Comparison of ENCODE assay signal across 2 cellular contexts in the genomic region with DNA sequence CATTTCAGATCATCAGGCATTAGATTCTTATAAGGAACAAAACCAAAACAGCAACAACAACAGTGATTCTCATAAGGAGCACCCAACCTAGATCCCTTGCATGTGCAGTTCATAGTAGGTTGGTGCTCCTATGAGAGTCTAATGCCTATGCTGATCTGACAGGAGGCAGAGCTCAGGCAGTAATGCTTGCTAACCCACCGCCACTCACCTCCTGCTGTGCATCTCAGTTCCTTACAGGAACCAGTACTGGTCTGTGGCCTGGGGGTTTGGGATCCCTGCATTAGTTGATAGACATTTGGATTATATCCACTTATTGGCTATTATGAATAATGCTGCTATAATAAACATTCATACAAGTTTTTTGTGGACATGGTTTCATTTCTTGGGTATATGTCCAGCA.
TF ChIP-seq lines count a peak whose summit lies in the region.

No MANE protein-coding gene starts in this region.

TF ChIP-seq in HEK293, 187 proteins besides CTCF, POLR2A, EP300 and RAD21:
- TF ChIP-seq, protein P1, sequence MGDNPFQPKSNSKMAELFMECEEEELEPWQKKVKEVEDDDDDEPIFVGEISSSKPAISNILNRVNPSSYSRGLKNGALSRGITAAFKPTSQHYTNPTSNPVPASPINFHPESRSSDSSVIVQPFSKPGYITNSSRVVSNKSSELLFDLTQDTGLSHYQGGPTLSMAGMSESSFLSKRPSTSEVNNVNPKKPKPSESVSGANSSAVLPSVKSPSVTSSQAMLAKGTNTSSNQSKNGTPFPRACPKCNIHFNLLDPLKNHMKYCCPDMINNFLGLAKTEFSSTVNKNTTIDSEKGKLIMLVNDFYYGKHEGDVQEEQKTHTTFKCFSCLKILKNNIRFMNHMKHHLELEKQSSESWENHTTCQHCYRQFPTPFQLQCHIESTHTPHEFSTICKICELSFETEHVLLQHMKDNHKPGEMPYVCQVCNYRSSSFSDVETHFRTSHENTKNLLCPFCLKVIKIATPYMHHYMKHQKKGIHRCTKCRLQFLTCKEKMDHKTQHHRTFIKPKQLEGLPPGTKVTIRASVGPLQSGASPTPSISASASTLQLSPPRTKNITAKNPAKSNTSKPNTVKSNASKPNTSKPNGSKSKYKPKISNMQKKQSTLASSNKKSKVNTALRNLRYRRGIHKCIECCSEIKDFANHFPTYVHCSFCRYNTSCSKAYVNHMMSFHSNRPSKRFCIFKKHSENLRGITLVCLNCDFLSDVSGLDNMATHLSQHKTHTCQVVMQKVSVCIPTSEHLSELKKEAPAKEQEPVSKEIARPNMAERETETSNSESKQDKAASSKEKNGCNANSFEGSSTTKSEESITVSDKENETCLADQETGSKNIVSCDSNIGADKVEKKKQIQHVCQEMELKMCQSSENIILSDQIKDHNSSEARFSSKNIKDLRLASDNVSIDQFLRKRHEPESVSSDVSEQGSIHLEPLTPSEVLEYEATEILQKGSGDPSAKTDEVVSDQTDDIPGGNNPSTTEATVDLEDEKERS (tag by site-specific recombination; IDR thresholded peaks at IDR 0.05) = no peak
- TF ChIP-seq ZNF248 (tag by site-specific recombination; IDR thresholded peaks at IDR 0.05) = no peak
- 0 out of 2 replicates have a peak, but pooled peaks have one; percentile 23 for TF ChIP-seq ZBTB17 (tag by site-specific recombination; IDR thresholded peaks at IDR 0.05)
- no peak for TF ChIP-seq ZNF133 (tag by site-specific recombination; IDR thresholded peaks at IDR 0.05)

TF ChIP-seq in K562, 482 proteins besides CTCF, POLR2A, EP300 and RAD21:
- TF ChIP-seq FOS (IDR thresholded peaks at IDR 0.05; ENCODE audit: extremely low read depth, insufficient read length) (no peak), NCOR1 (IDR thresholded peaks at IDR 0.05) (no peak), GATA2 (CRISPR knock-in tag; IDR thresholded peaks at IDR 0.05) (no peak), ZNF431 (CRISPR knock-in tag; IDR thresholded peaks at IDR 0.05) (no peak), SIN3B (IDR thresholded peaks at IDR 0.05; ENCODE audit: low read depth) (no peak), CHD4 (IDR thresholded peaks at IDR 0.05; ENCODE audit: insufficient read depth, insufficient replicate concordance, low read depth, low read length, poor library complexity, severe bottlenecking) (no peak), DMBX1 (CRISPR knock-in tag; IDR thresholded peaks at IDR 0.05; ENCODE audit: borderline replicate concordance) (no peak), ZNF445 (CRISPR knock-in tag; IDR thresholded peaks at IDR 0.05; ENCODE audit: low read depth) (no peak), U2AF1 (optimal IDR thresholded peaks at IDR 0.05; ENCODE audit: low read depth, low read length) (no peak), FOXP1 (CRISPR knock-in tag; IDR thresholded peaks at IDR 0.05) (no peak), CCNT2 (IDR thresholded peaks at IDR 0.05; ENCODE audit: borderline replicate concordance, extremely low read depth, insufficient read length, low read depth, low read length) (no peak), POLR3A (IDR thresholded peaks at IDR 0.05; ENCODE audit: borderline replicate concordance, extremely low read depth, insufficient read depth, insufficient read length) (no peak), NCOA6 (IDR thresholded peaks at IDR 0.05) (no peak)
- TF ChIP-seq, protein P2, sequence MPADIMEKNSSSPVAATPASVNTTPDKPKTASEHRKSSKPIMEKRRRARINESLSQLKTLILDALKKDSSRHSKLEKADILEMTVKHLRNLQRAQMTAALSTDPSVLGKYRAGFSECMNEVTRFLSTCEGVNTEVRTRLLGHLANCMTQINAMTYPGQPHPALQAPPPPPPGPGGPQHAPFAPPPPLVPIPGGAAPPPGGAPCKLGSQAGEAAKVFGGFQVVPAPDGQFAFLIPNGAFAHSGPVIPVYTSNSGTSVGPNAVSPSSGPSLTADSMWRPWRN (IDR thresholded peaks at IDR 0.05; ENCODE audit: low read depth) = no peak
- TF ChIP-seq, protein P3, sequence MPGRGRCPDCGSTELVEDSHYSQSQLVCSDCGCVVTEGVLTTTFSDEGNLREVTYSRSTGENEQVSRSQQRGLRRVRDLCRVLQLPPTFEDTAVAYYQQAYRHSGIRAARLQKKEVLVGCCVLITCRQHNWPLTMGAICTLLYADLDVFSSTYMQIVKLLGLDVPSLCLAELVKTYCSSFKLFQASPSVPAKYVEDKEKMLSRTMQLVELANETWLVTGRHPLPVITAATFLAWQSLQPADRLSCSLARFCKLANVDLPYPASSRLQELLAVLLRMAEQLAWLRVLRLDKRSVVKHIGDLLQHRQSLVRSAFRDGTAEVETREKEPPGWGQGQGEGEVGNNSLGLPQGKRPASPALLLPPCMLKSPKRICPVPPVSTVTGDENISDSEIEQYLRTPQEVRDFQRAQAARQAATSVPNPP (IDR thresholded peaks at IDR 0.05; ENCODE audit: borderline replicate concordance, insufficient read depth, insufficient read length) = no peak
- TF ChIP-seq, protein P4, sequence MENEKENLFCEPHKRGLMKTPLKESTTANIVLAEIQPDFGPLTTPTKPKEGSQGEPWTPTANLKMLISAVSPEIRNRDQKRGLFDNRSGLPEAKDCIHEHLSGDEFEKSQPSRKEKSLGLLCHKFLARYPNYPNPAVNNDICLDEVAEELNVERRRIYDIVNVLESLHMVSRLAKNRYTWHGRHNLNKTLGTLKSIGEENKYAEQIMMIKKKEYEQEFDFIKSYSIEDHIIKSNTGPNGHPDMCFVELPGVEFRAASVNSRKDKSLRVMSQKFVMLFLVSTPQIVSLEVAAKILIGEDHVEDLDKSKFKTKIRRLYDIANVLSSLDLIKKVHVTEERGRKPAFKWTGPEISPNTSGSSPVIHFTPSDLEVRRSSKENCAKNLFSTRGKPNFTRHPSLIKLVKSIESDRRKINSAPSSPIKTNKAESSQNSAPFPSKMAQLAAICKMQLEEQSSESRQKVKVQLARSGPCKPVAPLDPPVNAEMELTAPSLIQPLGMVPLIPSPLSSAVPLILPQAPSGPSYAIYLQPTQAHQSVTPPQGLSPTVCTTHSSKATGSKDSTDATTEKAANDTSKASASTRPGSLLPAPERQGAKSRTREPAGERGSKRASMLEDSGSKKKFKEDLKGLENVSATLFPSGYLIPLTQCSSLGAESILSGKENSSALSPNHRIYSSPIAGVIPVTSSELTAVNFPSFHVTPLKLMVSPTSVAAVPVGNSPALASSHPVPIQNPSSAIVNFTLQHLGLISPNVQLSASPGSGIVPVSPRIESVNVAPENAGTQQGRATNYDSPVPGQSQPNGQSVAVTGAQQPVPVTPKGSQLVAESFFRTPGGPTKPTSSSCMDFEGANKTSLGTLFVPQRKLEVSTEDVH (IDR thresholded peaks at IDR 0.05; ENCODE audit: low read depth, partially characterized antibody) = no peak
